Comparison of ENCODE assay signal across 11 cellular contexts in the genomic region with DNA sequence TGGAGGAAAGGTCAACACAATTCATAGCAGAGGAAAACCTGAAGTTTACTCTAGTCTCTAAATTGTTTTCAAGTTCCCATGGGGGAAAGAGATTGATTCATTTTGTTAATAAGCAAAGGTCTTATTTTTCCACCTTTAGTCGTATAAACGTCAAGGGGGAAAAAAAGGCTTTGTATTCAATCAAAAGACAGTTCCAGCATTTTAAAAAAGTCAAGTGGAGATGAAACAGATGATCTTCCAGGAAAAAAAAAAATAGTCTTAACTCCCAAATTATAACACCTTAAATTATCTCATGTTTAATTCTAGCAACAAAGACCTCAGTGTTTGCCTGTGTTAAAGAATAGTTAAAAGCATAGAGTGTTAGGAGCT.
DNase-seq lines count a peak whose midpoint lies in the region; ATAC-seq and TF ChIP-seq lines count a peak whose summit lies in the region.
"Had no signal": no experiment of that assay in that cellular context is flagged by ENCODE, and none has a peak within 500 bp of the region (broad histone marks: within the 10 kb centered on the region; RNA-seq: fewer than 3 reads in every experiment).

No MANE protein-coding gene starts in this region.

- DNase-seq in Peyer's patch (no peak), osteocyte (ENCODE audit: extremely low spot score, unreplicated experiment) (no peak), SIG-M5 treated with dmso at 0.1 percent for 504 hours (lab: John Stamatoyannopoulos, UW; ENCODE audit: unreplicated experiment) (no peak), SW480 (ENCODE audit: low spot score) (no peak)
- DNase-seq: COR-L47, mucosa of descending colon, NCI-H526 treated with DMSO at 0.1 percent for 48 hours had no signal

- H3K27ac ChIP-seq in ACC112 (ENCODE audit: low read depth, low read length) (peak overlapping the region; percentile 100), Peyer's patch (peak overlapping the region; percentile 58 to 89 (median 68)), duodenal mucosa (ENCODE audit: low read depth, low read length) (peak overlapping the region; percentile 48)

- H3K27ac Mint-ChIP-seq in osteocyte (ENCODE audit: unreplicated experiment), result peak overlapping the region; percentile 99

- H3K36me3 ChIP-seq in ACC112 (ENCODE audit: insufficient read depth, low read length) (no peaks in the 10 kb centered on the region), Peyer's patch (no peaks in the 10 kb centered on the region), duodenal mucosa (ENCODE audit: control insufficient read depth in 1 of 2, insufficient read depth in 2 of 2, low read length in 2 of 2) (no peaks in the 10 kb centered on the region)

- H3K4me1 ChIP-seq in ACC112 (ENCODE audit: control insufficient read depth, insufficient read depth, low read length, unreplicated experiment), result peaks cover 49% of the 10 kb centered on the region
- H3K4me1 ChIP-seq in Peyer's patch, result peaks cover 0 to 27% (median 24%) of the 10 kb centered on the region in 4 donors
- H3K4me1 ChIP-seq in duodenal mucosa (ENCODE audit: control insufficient read depth in 1 of 2, insufficient read depth in 2 of 2, low read length in 2 of 2), result peaks cover 24 to 30% of the 10 kb centered on the region in 2 donors

- no peak for TF ChIP-seq POLR2A in Peyer's patch (IDR thresholded peaks at IDR 0.05)

- peaks cover 4% of the 10 kb centered on the region for H3K9me3 Mint-ChIP-seq in osteocyte (ENCODE audit: unreplicated experiment)

- no peaks in the 10 kb centered on the region for H3K27me3 Mint-ChIP-seq in osteocyte (ENCODE audit: unreplicated experiment)

- peaks cover 3% of the 10 kb centered on the region for H3K36me3 Mint-ChIP-seq in osteocyte (ENCODE audit: unreplicated experiment)

- ATAC-seq in HG02884 (IDR thresholded peaks at IDR 0.05; ENCODE audit: unreplicated experiment), result no peak
- no peak for ATAC-seq in GM19467 (IDR thresholded peaks at IDR 0.05; ENCODE audit: unreplicated experiment)

- no peaks in the 10 kb centered on the region for H3K27me3 ChIP-seq in ACC112 (ENCODE audit: insufficient read depth, low read length)
- no peaks in the 10 kb centered on the region for H3K27me3 ChIP-seq in Peyer's patch
- no peaks in the 10 kb centered on the region for H3K27me3 ChIP-seq in duodenal mucosa (ENCODE audit: control insufficient read depth in 1 of 2, insufficient read depth in 2 of 2, low read length in 2 of 2)

- H3K4me3 ChIP-seq in ACC112 (ENCODE audit: low read depth, low read length) (no peak overlapping the region), Peyer's patch (no peak overlapping the region), duodenal mucosa (ENCODE audit: low read depth in 1 of 2, low read length in 2 of 2) (no peak overlapping the region)
- H3K4me3 ChIP-seq: mucosa of descending colon had no signal

- H2AFZ ChIP-seq in ACC112 (ENCODE audit: low read length, unreplicated experiment), result no peak overlapping the region

- no peaks in the 10 kb centered on the region for H3K79me2 ChIP-seq in ACC112 (ENCODE audit: control insufficient read depth, insufficient read depth, low read length, unreplicated experiment)

- peaks cover 69% of the 10 kb centered on the region for H3K4me1 Mint-ChIP-seq in osteocyte (ENCODE audit: unreplicated experiment)

- H3K4me3 Mint-ChIP-seq in osteocyte (ENCODE audit: unreplicated experiment), result no peak overlapping the region

- no peak for TF ChIP-seq CTCF in Peyer's patch (IDR thresholded peaks at IDR 0.05)
- no peak for TF ChIP-seq CTCF in osteocyte (IDR thresholded peaks at IDR 0.05)

- H3K9me3 ChIP-seq in Peyer's patch (no peaks in the 10 kb centered on the region), duodenal mucosa (ENCODE audit: control insufficient read depth in 1 of 2, low read length in 2 of 2) (no peaks in the 10 kb centered on the region)
- H3K9me3 ChIP-seq: mucosa of descending colon had no signal

- peak overlapping the region; percentile 27 to 49 for H3K9ac ChIP-seq in duodenal mucosa (ENCODE audit: low read depth in 1 of 2, low read length in 2 of 2)

Comparison
In these comparisons a context has a peak if more than half of its experiments do, and no peak if none do; other contexts are left out.
1. H3K27ac ChIP-seq: peak in every context shown above with its lines; median percentile 100 in ACC112; 68 in Peyer's patch; 48 in duodenal mucosa.